ENCODE assay signal across 29 cellular contexts in genomic region chr4:123585111-123585510, GRCh38.
"Had no signal": no experiment of that assay in that cellular context is flagged by ENCODE, and none has a peak within 500 bp of the region (broad histone marks: within the 10 kb centered on the region; RNA-seq: fewer than 3 reads in every experiment).

No MANE protein-coding gene starts in this region.

- H3K4me1 Mint-ChIP-seq: activated naive CD4-positive, alpha-beta T cell treated with anti-CD3 and anti-CD28 coated beads, Interleukin-2, amount 10 ng/mL, durations not matched to agents 7 days and 5 days; central memory CD8-positive, alpha-beta T cell had no signal

- DNase-seq: activated CD4-positive, alpha-beta memory T cell treated with anti-CD3 and anti-CD28 coated beads, Interleukin-2, amount 10 ng/mL, durations not matched to agents 7 days and 5 days; activated CD4-positive, alpha-beta T cell treated with anti-CD3 and anti-CD28 coated beads for 4 hours; activated CD4-positive, alpha-beta T cell treated with anti-CD3 and anti-CD28 coated beads, Interleukin-2, amount 50 U/mL, for 1 hour; activated CD4-positive, CD25-positive, alpha-beta regulatory T cell treated with anti-CD3 and anti-CD28 coated beads, Interleukin-2, amount 50 U/mL, for 72 hours; activated CD8-positive, alpha-beta memory T cell treated with anti-CD3 and anti-CD28 coated beads for 24 hours; activated CD8-positive, alpha-beta memory T cell treated with anti-CD3 and anti-CD28 coated beads, Interleukin-2, amount 10 ng/mL, durations not matched to agents 7 days and 5 days; activated CD8-positive, alpha-beta memory T cell treated with anti-CD3 and anti-CD28 coated beads, Interleukin-2, amount 50 U/mL, for 48 hours; activated effector memory CD4-positive, alpha-beta T cell treated with Interleukin-2 at 50 U/mL for 16 hours; activated naive CD4-positive, alpha-beta T cell treated with anti-CD3 and anti-CD28 coated beads, Interleukin-2, amount 10 ng/mL, durations not matched to agents 7 days and 5 days; activated naive CD8-positive, alpha-beta T cell treated with anti-CD3 and anti-CD28 coated beads, Interleukin-2, amount 50 U/mL, for 24 hours; activated T-cell treated with anti-CD3 and anti-CD28 coated beads, Interleukin-2, amount 50 U/mL, for 48 hours; anterior cingulate cortex; brain microvascular endothelial cell; colonic mucosa; NCI-H1105; NCI-H1417 treated with DMSO at 0.1 percent for 48 hours; NCI-H187 treated with DMSO at 0.1 percent for 48 hours; NCI-H2081; NCI-H226; NCI-H446 treated with DMSO at 0.1 percent for 48 hours; NCI-H524; NCI-H69; NK-92 treated with Interleukin-12 subunit alpha and Interleukin-12 subunit beta, amount 100 ng/mL, for 24 hours; PC-3; Right ventricle myocardium superior; T1000 had no signal

- H3K4me3 Mint-ChIP-seq: activated CD4-positive, alpha-beta memory T cell treated with anti-CD3 and anti-CD28 coated beads, Interleukin-2, amount 10 ng/mL, durations not matched to agents 7 days and 5 days; activated CD8-positive, alpha-beta memory T cell treated with anti-CD3 and anti-CD28 coated beads, Interleukin-2, amount 10 ng/mL, durations not matched to agents 7 days and 5 days; activated naive CD4-positive, alpha-beta T cell treated with anti-CD3 and anti-CD28 coated beads, Interleukin-2, amount 10 ng/mL, durations not matched to agents 7 days and 5 days; activated naive CD8-positive, alpha-beta T cell; activated naive CD8-positive, alpha-beta T cell treated with anti-CD3 and anti-CD28 coated beads, Interleukin-2, amount 50 U/mL, for 24 hours; central memory CD8-positive, alpha-beta T cell had no signal

- H3K27ac Mint-ChIP-seq: activated CD4-positive, alpha-beta memory T cell treated with anti-CD3 and anti-CD28 coated beads, Interleukin-2, amount 10 ng/mL, durations not matched to agents 7 days and 5 days; activated CD8-positive, alpha-beta memory T cell treated with anti-CD3 and anti-CD28 coated beads, Interleukin-2, amount 10 ng/mL, durations not matched to agents 7 days and 5 days; activated naive CD4-positive, alpha-beta T cell treated with anti-CD3 and anti-CD28 coated beads, Interleukin-2, amount 10 ng/mL, durations not matched to agents 7 days and 5 days; activated naive CD8-positive, alpha-beta T cell; activated naive CD8-positive, alpha-beta T cell treated with anti-CD3 and anti-CD28 coated beads, Interleukin-2, amount 50 U/mL, for 24 hours had no signal

- H3K36me3 ChIP-seq: brain microvascular endothelial cell, colonic mucosa had no signal

- H3K9me3 ChIP-seq: colonic mucosa had no signal

- H3K27me3 Mint-ChIP-seq: activated CD4-positive, alpha-beta memory T cell treated with anti-CD3 and anti-CD28 coated beads, Interleukin-2, amount 10 ng/mL, durations not matched to agents 7 days and 5 days; activated CD8-positive, alpha-beta memory T cell treated with anti-CD3 and anti-CD28 coated beads, Interleukin-2, amount 10 ng/mL, durations not matched to agents 7 days and 5 days; activated naive CD4-positive, alpha-beta T cell treated with anti-CD3 and anti-CD28 coated beads, Interleukin-2, amount 10 ng/mL, durations not matched to agents 7 days and 5 days; activated naive CD8-positive, alpha-beta T cell treated with anti-CD3 and anti-CD28 coated beads, Interleukin-2, amount 50 U/mL, for 24 hours had no signal

- H3K4me3 ChIP-seq: colonic mucosa, SK-N-MC had no signal

- H3K27ac ChIP-seq: brain microvascular endothelial cell, colonic mucosa, SK-N-MC had no signal

- ATAC-seq: activated CD8-positive, alpha-beta memory T cell treated with anti-CD3 and anti-CD28 coated beads, Interleukin-2, amount 10 ng/mL, durations not matched to agents 7 days and 5 days; activated naive CD8-positive, alpha-beta T cell treated with anti-CD3 and anti-CD28 coated beads, Interleukin-2, amount 50 U/mL, for 24 hours; PC-3 had no signal

- H3K27me3 ChIP-seq: brain microvascular endothelial cell, colonic mucosa had no signal
